Comparison of ENCODE assay signal across 8 cellular contexts in genomic region chr16:57284952-57285263, GRCh38. TPM values are rescaled to one million over a fixed set of nuclear protein-coding genes. Genes with fewer than 3 reads are reported as not detected.
DNase-seq lines count a peak whose midpoint lies in the region; ATAC-seq and TF ChIP-seq lines count a peak whose summit lies in the region.

No MANE protein-coding gene starts in this region.

- H3K27ac ChIP-seq in cardiac muscle cell (no peak overlapping the region), aorta (ENCODE audit: low read depth in 1 of 2, low read length in 2 of 2) (no peak overlapping the region)

- TF ChIP-seq POLR2A in GM18505 (IDR thresholded peaks at IDR 0.05; ENCODE audit: borderline replicate concordance, extremely low read depth, insufficient read depth, insufficient read length), result no peak

- no peak for TF ChIP-seq CTCF in cardiac muscle cell (IDR thresholded peaks at IDR 0.05; ENCODE audit: low read depth, low read length)
- TF ChIP-seq CTCF in choroid plexus epithelial cell (conservative IDR thresholded peaks at IDR 0.05; ENCODE audit: low read depth, low read length), result no peak

- H3K4me3 ChIP-seq in cardiac muscle cell (peak overlapping the region; percentile 46), choroid plexus epithelial cell (ENCODE audit: low read depth, low read length) (peak overlapping the region; percentile 51), mucosa of stomach (ENCODE audit: low read length) (peak overlapping the region; percentile 66), aorta (ENCODE audit: low read length in 2 of 2) (peak overlapping the region; percentile 16 to 37)

- ATAC-seq in left ventricle myocardium superior, result no peak
- no peak for ATAC-seq in aorta (ENCODE audit: low FRiP score)
- no peak for ATAC-seq in GM18505 (IDR thresholded peaks at IDR 0.05; ENCODE audit: unreplicated experiment)
- ATAC-seq in HG02840 (IDR thresholded peaks at IDR 0.05; ENCODE audit: low FRiP score, unreplicated experiment), result no peak
- ATAC-seq in HG03432 (IDR thresholded peaks at IDR 0.05; ENCODE audit: unreplicated experiment), result no peak

- H3K4me1 ChIP-seq in cardiac muscle cell (ENCODE audit: low read depth) (no peaks in the 10 kb centered on the region), mucosa of stomach (ENCODE audit: control insufficient read depth, insufficient read depth, low read length) (peaks cover 30% of the 10 kb centered on the region), aorta (ENCODE audit: control insufficient read depth in 1 of 2, insufficient read depth in 2 of 2, low read length in 2 of 2) (no peaks in the 10 kb centered on the region)

- H3K36me3 ChIP-seq in cardiac muscle cell (no peaks in the 10 kb centered on the region), mucosa of stomach (ENCODE audit: control insufficient read depth, insufficient read depth, low read length) (no peaks in the 10 kb centered on the region), aorta (ENCODE audit: control insufficient read depth in 1 of 2, insufficient read depth in 2 of 2, low read length in 1 of 2) (no peaks in the 10 kb centered on the region)

- H3K9me3 ChIP-seq in cardiac muscle cell (ENCODE audit: low read depth) (no peaks in the 10 kb centered on the region), mucosa of stomach (ENCODE audit: control insufficient read depth, low read length) (no peaks in the 10 kb centered on the region), aorta (ENCODE audit: control insufficient read depth, low read length) (no peaks in the 10 kb centered on the region)

- intact Hi-C loops in left ventricle myocardium superior (cut with micrococcal nuclease) (no loop called here), aorta (cut with DNase I) (no loop called here)

- DNase-seq in cardiac muscle cell (ENCODE audit: low read depth in 1 of 2, low spot score in 1 of 2) (no peak), left ventricle myocardium superior (no peak), choroid plexus epithelial cell (ENCODE audit: low read depth) (no peak), aorta (no peak)

- WGBS in aorta, 2 donors, result 7% methylated on average over 19 of the region's 19 CpGs

- H3K27me3 ChIP-seq in cardiac muscle cell (peaks cover 13% of the 10 kb centered on the region), mucosa of stomach (ENCODE audit: control insufficient read depth, insufficient read depth, low read length) (peaks cover 8% of the 10 kb centered on the region), aorta (ENCODE audit: control insufficient read depth in 1 of 2, insufficient read depth in 2 of 2, low read length in 1 of 2) (no peaks in the 10 kb centered on the region)

- H3K9ac ChIP-seq in mucosa of stomach (ENCODE audit: low read length), result peak overlapping the region; percentile 92

RNA-seq across cellular contexts. Expression of gene PLLP, which starts 0.4 kb away (rescaled TPM):
- total RNA-seq in cardiac muscle cell (11.4 and 14.2 TPM in 2 replicates), left ventricle myocardium superior (3.1 TPM), aorta (1 to 10 TPM; 2.2 to 2.6 TPM)
- polyA plus RNA-seq in cardiac muscle cell (5.1 and 6.4 TPM in 2 replicates), aorta (1 to 10 TPM; 3.0 to 7.6 TPM)

RNA-seq across cellular contexts. Expression of gene ARL2BP, which starts 39.8 kb away (rescaled TPM):
- 72.7 and 107 TPM in 2 replicates for total RNA-seq in cardiac muscle cell
- polyA plus RNA-seq in cardiac muscle cell, result 128 and 144 TPM in 2 replicates
- total RNA-seq in left ventricle myocardium superior, result 60.3 TPM
- total RNA-seq in aorta, result 10 to 100 TPM; 39.1 to 47.5 TPM
- 10 to 100 TPM; 42.1 to 65.4 TPM for polyA plus RNA-seq in aorta
